Comparison of ENCODE assay signal across 8 cellular contexts in genomic region chr18:24014062-24014985, GRCh38. TPM values are rescaled to one million over a fixed set of nuclear protein-coding genes. Genes with fewer than 3 reads are reported as not detected.
DNase-seq lines count a peak whose midpoint lies in the region; ATAC-seq and TF ChIP-seq lines count a peak whose summit lies in the region.

Gene TTC39C, plus strand, starts transcription at chr18:24014754. Its CDS starts 118 bp downstream, at chr18:24014872.

- H3K9me2 ChIP-seq in PC-9 (ENCODE audit: insufficient read depth), result no peaks in the 10 kb centered on the region

- DNase-seq in AG04450 (ENCODE audit: low read depth, low spot score) (no peak), PC-9 (peak in 1 of 2 experiments; percentile 58), naive B cell (peak; percentile 79)
- peak; percentile 83 for DNase-seq in activated T-cell treated with anti-CD3 and anti-CD28 coated beads, Interleukin-2, amount 50 U/mL, for 1 hour

- ATAC-seq in GM18868 (IDR thresholded peaks at IDR 0.05; ENCODE audit: unreplicated experiment) (peak; percentile 45), HG03342 (IDR thresholded peaks at IDR 0.05; ENCODE audit: unreplicated experiment) (peak; percentile 41), esophagus mucosa (peak; percentile 70), naive B cell (ENCODE audit: low read depth in 2 of 2) (peak; percentile 53 to 56)
- ATAC-seq in stimulated activated memory B cell treated with anti-CD40 and anti-IgM and Interleukin-4, amounts not matched to agents 10 μg/mL and 1 μg/mL and 100 μg/mL, for 72 hours, result peak; percentile 80

- peaks cover 33% of the 10 kb centered on the region for H3K79me2 ChIP-seq in PC-9 (ENCODE audit: low read depth)

- peak within 1 kb of the TSS; percentile 88 for H2AFZ ChIP-seq in PC-9

- CTCF ChIA-PET in AG04450 (lab: Charles Lee), result no interaction called here
- CTCF ChIA-PET in PC-9 (lab: Charles Lee), result interaction anchor here (0.6 kb wide), 1 partner anchor 81 kb away, joined by 9 read pairs; no protein-coding TSS in a partner anchor

- POLR2A ChIA-PET in AG04450 (lab: Yijun Ruan, JAX) (interaction anchor here (0.6 to 2.0 kb wide), 4 partner anchors 62 to 503 kb away, joined by 3 to 10 read pairs (median 4); partner anchors contain the start of gene CABYR), PC-9 (lab: Charles Lee; ENCODE audit: unreplicated experiment) (no interaction called here)

- H3K27me3 ChIP-seq in AG04450 (ENCODE audit: control insufficient read depth, insufficient read depth, low read length) (peaks cover 13% of the 10 kb centered on the region), PC-9 (ENCODE audit: insufficient read depth, low read depth) (no peaks in the 10 kb centered on the region)

- no peak for TF ChIP-seq CTCF in AG04450 (IDR thresholded peaks at IDR 0.05; ENCODE audit: low read depth, low read length)
- no peak for TF ChIP-seq CTCF in PC-9 (conservative IDR thresholded peaks at IDR 0.05)

- H3K4me1 Mint-ChIP-seq in naive B cell, result peaks cover 69 to 79% (median 72%) of the 10 kb centered on the region in 3 donors
- peaks cover 73% of the 10 kb centered on the region for H3K4me1 Mint-ChIP-seq in stimulated activated memory B cell treated with anti-CD40 and anti-IgM and Interleukin-4, amounts not matched to agents 10 μg/mL and 1 μg/mL and 100 μg/mL, for 72 hours

- H3K4me1 ChIP-seq in PC-9 (replicated peaks; ENCODE audit: insufficient read depth), result peaks cover 15% of the 10 kb centered on the region; the same call in 1 of the 2 replicates

- peaks cover 11% of the 10 kb centered on the region for H3F3A ChIP-seq in PC-9 (ENCODE audit: insufficient read depth, low read depth)

- H3K9me3 ChIP-seq in AG04450 (ENCODE audit: control insufficient read depth, insufficient read depth, low read length) (peaks cover 4% of the 10 kb centered on the region; the same call in 1 of the 2 replicates), PC-9 (ENCODE audit: insufficient read depth, low read depth) (no peaks in the 10 kb centered on the region)

- TSS peak; percentile 28 for BruUV-seq in PC-9 (replicated peaks; lab: Mats Ljungman, UMichigan)

- no peaks in the 10 kb centered on the region for H3K9me3 Mint-ChIP-seq in naive B cell
- H3K9me3 Mint-ChIP-seq in stimulated activated memory B cell treated with anti-CD40 and anti-IgM and Interleukin-4, amounts not matched to agents 10 μg/mL and 1 μg/mL and 100 μg/mL, for 72 hours, result no peaks in the 10 kb centered on the region

- H3K4me2 ChIP-seq in PC-9, result peak within 1 kb of the TSS; percentile 96

- H3K36me3 Mint-ChIP-seq in naive B cell, result no peaks in the 10 kb centered on the region
- H3K36me3 Mint-ChIP-seq in stimulated activated memory B cell treated with anti-CD40 and anti-IgM and Interleukin-4, amounts not matched to agents 10 μg/mL and 1 μg/mL and 100 μg/mL, for 72 hours, result peaks cover 10% of the 10 kb centered on the region

- intact Hi-C loops in PC-9 (cut with micrococcal nuclease; ENCODE audit: unreplicated experiment), result no loop called here

- H3K27me3 Mint-ChIP-seq in naive B cell, result no peaks in the 10 kb centered on the region
- H3K27me3 Mint-ChIP-seq in stimulated activated memory B cell treated with anti-CD40 and anti-IgM and Interleukin-4, amounts not matched to agents 10 μg/mL and 1 μg/mL and 100 μg/mL, for 72 hours, result no peaks in the 10 kb centered on the region

- H4K20me1 ChIP-seq in PC-9 (ENCODE audit: insufficient read depth), result no peaks in the 10 kb centered on the region

- peak within 1 kb of the TSS; percentile 90 for H3K27ac ChIP-seq in AG04450 (ENCODE audit: low read depth, low read length)
- H3K27ac ChIP-seq in PC-9, result no peak within 1 kb of the TSS

- H3K36me3 ChIP-seq in PC-9 (ENCODE audit: low read depth), result no peaks in the 10 kb centered on the region

- H3K4me3 ChIP-seq in AG04450 (ENCODE audit: low read depth, low read length), result peak within 1 kb of the TSS; percentile 87
- peak within 1 kb of the TSS; percentile 88 for H3K4me3 ChIP-seq in PC-9

- peak within 1 kb of the TSS; percentile 36 to 92 (median 89) for H3K27ac Mint-ChIP-seq in naive B cell
- H3K27ac Mint-ChIP-seq in stimulated activated memory B cell treated with anti-CD40 and anti-IgM and Interleukin-4, amounts not matched to agents 10 μg/mL and 1 μg/mL and 100 μg/mL, for 72 hours, result peak within 1 kb of the TSS; percentile 97

- H3K4me3 Mint-ChIP-seq in naive B cell, result peak within 1 kb of the TSS; percentile 90 to 98 (median 94)
- H3K4me3 Mint-ChIP-seq in stimulated activated memory B cell treated with anti-CD40 and anti-IgM and Interleukin-4, amounts not matched to agents 10 μg/mL and 1 μg/mL and 100 μg/mL, for 72 hours, result peak within 1 kb of the TSS; percentile 96

RNA-seq across cellular contexts. Expression of gene TTC39C, which starts in this region (rescaled TPM):
- 18.6 and 24.3 TPM in 2 replicates for polyA plus RNA-seq in AG04450 (2011; rRNA removed)
- polyA minus RNA-seq in AG04450 (2011; rRNA and poly(A)+ RNA removed), result 23.5 and 28.8 TPM in 2 replicates
- total RNA-seq in PC-9 (2021), result 13.0 and 15.3 TPM in 2 replicates
- total RNA-seq in esophagus mucosa, result 24.6 TPM
- polyA plus RNA-seq in naive B cell (ENCODE audit: low read depth in 6 of 6), result 10 to 100 TPM; 20.4 to 34.5 (median 24.3) TPM
